Comparison of ENCODE assay signal across 14 cellular contexts in genomic region chr13:92513672-92514071, GRCh38.
A peak's percentile ranks its signal among the peaks of the same experiment; 100 is the strongest.
DNase-seq lines count a peak whose midpoint lies in the region; ATAC-seq and TF ChIP-seq lines count a peak whose summit lies in the region.
"Had no signal": no experiment of that assay in that cellular context is flagged by ENCODE, and none has a peak within 500 bp of the region (broad histone marks: within the 10 kb centered on the region; RNA-seq: fewer than 3 reads in every experiment).

No MANE protein-coding gene starts in this region.

- no TSS peak for BruUV-seq in MCF 10A (replicated peaks; lab: Mats Ljungman, UMichigan)
- BruUV-seq in mammary epithelial cell (replicated peaks; lab: Mats Ljungman, UMichigan), result no TSS peak

- no peak overlapping the region for H3K9ac ChIP-seq in mammary epithelial cell (ENCODE audit: insufficient read depth, low read length)

- H3K27ac Mint-ChIP-seq in MCF 10A (ENCODE audit: low read depth, unreplicated experiment), result peak overlapping the region; percentile 65
- H3K27ac Mint-ChIP-seq in chondrocyte (ENCODE audit: unreplicated experiment), result peak overlapping the region; percentile 95
- peak overlapping the region; percentile 66 for H3K27ac Mint-ChIP-seq in osteocyte (ENCODE audit: unreplicated experiment)
- H3K27ac Mint-ChIP-seq in GM23338, result no peak overlapping the region
- H3K27ac Mint-ChIP-seq: CD14-positive monocyte; CD8-positive, alpha-beta memory T cell had no signal

- H3K27me3 Mint-ChIP-seq in MCF 10A (ENCODE audit: insufficient read depth, unreplicated experiment) (no peaks in the 10 kb centered on the region), chondrocyte (ENCODE audit: low read depth) (no peaks in the 10 kb centered on the region), osteocyte (ENCODE audit: unreplicated experiment) (no peaks in the 10 kb centered on the region), GM23338 (ENCODE audit: insufficient read depth, low read depth, poor library complexity) (no peaks in the 10 kb centered on the region)
- H3K27me3 Mint-ChIP-seq: CD8-positive, alpha-beta memory T cell had no signal

- DNase-seq in MCF 10A (ENCODE audit: unreplicated experiment), result peak; percentile 14
- no peak for DNase-seq in mammary epithelial cell
- DNase-seq in chondrocyte (ENCODE audit: low spot score), result no peak
- peak; percentile 3 for DNase-seq in fibroblast of the conjunctiva (ENCODE audit: low read depth)
- DNase-seq in osteocyte (ENCODE audit: extremely low spot score, unreplicated experiment), result no peak
- DNase-seq in GM23338 (ENCODE audit: low spot score), result no peak
- DNase-seq: Caco-2; CD8-positive, alpha-beta memory T cell; GF-D8 had no signal

- H3K4me3 Mint-ChIP-seq in MCF 10A (ENCODE audit: unreplicated experiment) (no peak overlapping the region), chondrocyte (ENCODE audit: unreplicated experiment) (no peak overlapping the region), osteocyte (ENCODE audit: unreplicated experiment) (no peak overlapping the region), GM23338 (no peak overlapping the region)
- H3K4me3 Mint-ChIP-seq: CD14-positive monocyte; CD8-positive, alpha-beta memory T cell had no signal

- no peaks in the 10 kb centered on the region for H3K9me3 ChIP-seq in mammary epithelial cell (replicated peaks; ENCODE audit: insufficient read depth, low read length)

- no peaks in the 10 kb centered on the region for H3K36me3 Mint-ChIP-seq in MCF 10A (ENCODE audit: insufficient read depth, unreplicated experiment)
- peaks cover 5% of the 10 kb centered on the region for H3K36me3 Mint-ChIP-seq in chondrocyte (ENCODE audit: low read depth)
- H3K36me3 Mint-ChIP-seq in osteocyte (ENCODE audit: unreplicated experiment), result no peaks in the 10 kb centered on the region
- peaks cover 6% of the 10 kb centered on the region; the same call in 1 of the 3 replicates for H3K36me3 Mint-ChIP-seq in GM23338 (ENCODE audit: low read depth)
- H3K36me3 Mint-ChIP-seq: CD14-positive monocyte; CD8-positive, alpha-beta memory T cell had no signal

- in situ Hi-C loops in mammary epithelial cell (cut with MboI; ENCODE audit: low sequenced_read_pairs in 2 of 2), result no loop called here

- ATAC-seq in HG03135 (IDR thresholded peaks at IDR 0.05; ENCODE audit: unreplicated experiment) (no peak), GM23338 (no peak), HG03460 (IDR thresholded peaks at IDR 0.05; ENCODE audit: unreplicated experiment) (no peak)
- ATAC-seq: HCT116 had no signal

- H3K27ac ChIP-seq in mammary epithelial cell (ENCODE audit: insufficient read depth, low read depth, low read length) (no peak overlapping the region), GM23338 (ENCODE audit: low read depth) (no peak overlapping the region)
- H3K27ac ChIP-seq: 22Rv1 had no signal

- H3K9me3 Mint-ChIP-seq in MCF 10A (ENCODE audit: unreplicated experiment), result peaks cover 8% of the 10 kb centered on the region
- H3K9me3 Mint-ChIP-seq in chondrocyte (ENCODE audit: low read depth), result peaks cover 11% of the 10 kb centered on the region
- H3K9me3 Mint-ChIP-seq in osteocyte (ENCODE audit: unreplicated experiment), result peaks cover 6% of the 10 kb centered on the region
- peaks cover 17% of the 10 kb centered on the region; the same call in 2 of the 3 replicates for H3K9me3 Mint-ChIP-seq in GM23338

- no peaks in the 10 kb centered on the region for H4K20me1 ChIP-seq in mammary epithelial cell (ENCODE audit: insufficient read depth, low read length)
- H4K20me1 ChIP-seq in GM23338 (replicated peaks; ENCODE audit: insufficient read depth), result no peaks in the 10 kb centered on the region

- dilution Hi-C loops in mammary epithelial cell (cut with HindIII; ENCODE audit: low sequenced_read_pairs), result no loop called here

- CTCF ChIA-PET in MCF 10A (lab: Yijun Ruan, JAX), result no interaction called here
- CTCF ChIA-PET in mammary epithelial cell (lab: Charles Lee; ENCODE audit: low non-redundant PET), result no interaction called here

- H3F3A ChIP-seq in GM23338 (replicated peaks; ENCODE audit: low read depth), result no peaks in the 10 kb centered on the region

- intact Hi-C loops in MCF 10A (cut with micrococcal nuclease), result no loop called here
- intact Hi-C loops in mammary epithelial cell (cut with micrococcal nuclease), result no loop called here

- no peak overlapping the region for H3K4me2 ChIP-seq in mammary epithelial cell (ENCODE audit: insufficient read depth, low read depth, low read length)
- H3K4me2 ChIP-seq in GM23338, result no peak overlapping the region

- no peaks in the 10 kb centered on the region for H3K36me3 ChIP-seq in mammary epithelial cell (ENCODE audit: insufficient read depth, low read length)
- H3K36me3 ChIP-seq in GM23338 (ENCODE audit: insufficient read depth), result no peaks in the 10 kb centered on the region

- H3K27me3 ChIP-seq in mammary epithelial cell (ENCODE audit: insufficient read depth, low read length), result no peaks in the 10 kb centered on the region
- no peaks in the 10 kb centered on the region for H3K27me3 ChIP-seq in GM23338 (ENCODE audit: insufficient read depth)

- peaks cover 4% of the 10 kb centered on the region; the same call in 1 of the 2 replicates for H3K9me2 ChIP-seq in GM23338 (ENCODE audit: insufficient read depth)

- H3K4me3 ChIP-seq in mammary epithelial cell (replicated peaks in 1 of 3; ENCODE audit: insufficient read depth in 1 of 3, low read depth in 2 of 3, low read length in 3 of 3) (no peak overlapping the region), GM23338 (no peak overlapping the region)

- H3K4me1 Mint-ChIP-seq in MCF 10A (ENCODE audit: insufficient read depth, unreplicated experiment) (peaks cover 29% of the 10 kb centered on the region), chondrocyte (ENCODE audit: low read depth) (peaks cover 28% of the 10 kb centered on the region), osteocyte (ENCODE audit: unreplicated experiment) (peaks cover 23% of the 10 kb centered on the region), GM23338 (peaks cover 5% of the 10 kb centered on the region; the same call in 1 of the 3 replicates)
- H3K4me1 Mint-ChIP-seq: CD14-positive monocyte; CD8-positive, alpha-beta memory T cell had no signal

- no peaks in the 10 kb centered on the region for H3K79me2 ChIP-seq in mammary epithelial cell (ENCODE audit: insufficient read depth, low read length)
- no peaks in the 10 kb centered on the region for H3K79me2 ChIP-seq in GM23338 (replicated peaks; ENCODE audit: insufficient read depth)

- no peaks in the 10 kb centered on the region for H3K4me1 ChIP-seq in mammary epithelial cell (ENCODE audit: insufficient read depth, low read length)
- no peaks in the 10 kb centered on the region for H3K4me1 ChIP-seq in GM23338 (ENCODE audit: insufficient read depth)

- WGBS in mammary epithelial cell (ENCODE audit: low coverage, missing lambda C conversion rate), result 0% methylated on average over 1 of the region's 1 CpG

- H2AFZ ChIP-seq in mammary epithelial cell (ENCODE audit: low read depth, low read length) (no peak overlapping the region), GM23338 (no peak overlapping the region)

- TF ChIP-seq CTCF in MCF 10A (IDR thresholded peaks at IDR 0.05; ENCODE audit: unreplicated experiment), result no peak
- TF ChIP-seq CTCF in mammary epithelial cell (conservative IDR thresholded peaks at IDR 0.05 in 1 of 2, IDR thresholded peaks at IDR 0.05 in 1 of 2; ENCODE audit: extremely low read depth in 1 of 2, insufficient read depth in 1 of 2, low read depth in 1 of 2, low read length in 2 of 2), result no peak
- no peak for TF ChIP-seq CTCF in chondrocyte (IDR thresholded peaks at IDR 0.05)
- TF ChIP-seq CTCF in osteocyte (IDR thresholded peaks at IDR 0.05), result no peak
- no peak for TF ChIP-seq CTCF in GM23338 (conservative IDR thresholded peaks at IDR 0.05; ENCODE audit: low read depth in 2 of 2)

- POLR2A ChIA-PET in MCF 10A (lab: Yijun Ruan, JAX), result no interaction called here

TF ChIP-seq in GM23338, 12 proteins besides CTCF, POLR2A, EP300 and RAD21 (continues in another document):
- no peak for TF ChIP-seq EZH2phosphoT487 (IDR thresholded peaks at IDR 0.05; ENCODE audit: unreplicated experiment)
- no peak for TF ChIP-seq EZH2 (IDR thresholded peaks at IDR 0.05; ENCODE audit: low read depth, unreplicated experiment)
- no peak for TF ChIP-seq STAT1 (IDR thresholded peaks at IDR 0.05; ENCODE audit: unreplicated experiment)

Comparison
In these comparisons a context has a peak if more than half of its experiments do, and no peak if none do; other contexts are left out.
1. DNase-seq: peak in MCF 10A (single experiment) and fibroblast of the conjunctiva (single experiment); none in mammary epithelial cell (single experiment), chondrocyte (single experiment), osteocyte (single experiment) and GM23338 (single experiment).